Comparison of ENCODE assay signal across 9 cellular contexts in the genomic region with DNA sequence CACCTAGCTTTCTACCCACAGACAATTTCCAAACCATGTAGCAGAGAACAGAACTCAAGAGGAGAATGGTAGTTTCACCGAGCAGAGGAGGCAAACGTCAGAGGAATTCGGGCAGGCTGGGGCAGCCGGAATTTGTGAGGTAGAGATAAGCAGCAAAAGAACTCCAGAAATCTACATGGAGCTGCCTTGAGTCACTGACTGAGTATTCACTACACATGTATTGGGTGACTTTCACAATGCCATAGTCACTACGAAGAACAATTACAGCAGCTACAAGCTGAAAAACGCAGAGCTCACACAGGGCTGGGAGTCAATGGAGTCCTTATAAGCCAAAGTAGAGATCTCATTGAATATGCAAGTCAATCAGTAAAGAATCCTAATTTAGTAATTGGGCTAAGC. TPM values are rescaled to one million over a fixed set of nuclear protein-coding genes. Genes with fewer than 3 reads are reported as not detected.
DNase-seq lines count a peak whose midpoint lies in the region; ATAC-seq and TF ChIP-seq lines count a peak whose summit lies in the region.
"Had no signal": no experiment of that assay in that cellular context is flagged by ENCODE, and none has a peak within 500 bp of the region (broad histone marks: within the 10 kb centered on the region; RNA-seq: fewer than 3 reads in every experiment).

No MANE protein-coding gene starts in this region.

- H3K9me3 Mint-ChIP-seq in Calu3 (ENCODE audit: low read depth, unreplicated experiment) (no peaks in the 10 kb centered on the region), nephron progenitor cell (no peaks in the 10 kb centered on the region)
- H3K9me3 Mint-ChIP-seq: activated naive CD8-positive, alpha-beta T cell treated with anti-CD3 and anti-CD28 coated beads, Interleukin-2, amount 50 U/mL, for 24 hours had no signal

- intact Hi-C loops in Calu3 (cut with micrococcal nuclease; ENCODE audit: unreplicated experiment), result loop anchor here (2.0 kb wide), 1 partner anchor 16 kb away; no protein-coding TSS in a partner anchor

- H3K4me1 Mint-ChIP-seq in Calu3 (ENCODE audit: low read depth, unreplicated experiment) (peaks cover 72% of the 10 kb centered on the region), T-helper 17 cell (peaks cover 30% of the 10 kb centered on the region), nephron progenitor cell (peaks cover 56% of the 10 kb centered on the region)

- CTCF ChIA-PET in Calu3 (lab: Charles Lee), result interaction anchor here (0.6 to 2.0 kb wide), 4 partner anchors 11 to 109 kb away, joined by 3 to 7 read pairs (median 4); no protein-coding TSS in a partner anchor

- no TSS peak for BruUV-seq in Calu3 (replicated peaks; lab: Mats Ljungman, UMichigan)

- H3K27ac Mint-ChIP-seq in Calu3 (ENCODE audit: unreplicated experiment) (peak overlapping the region; percentile 75), T-helper 17 cell (peak overlapping the region; percentile 56), nephron progenitor cell (peak overlapping the region; percentile 58)
- H3K27ac Mint-ChIP-seq: activated naive CD8-positive, alpha-beta T cell treated with anti-CD3 and anti-CD28 coated beads, Interleukin-2, amount 50 U/mL, for 24 hours had no signal

- no peak for ATAC-seq in T-helper 17 cell
- no peak for ATAC-seq in GM18907 (IDR thresholded peaks at IDR 0.05; ENCODE audit: unreplicated experiment)
- no peak for ATAC-seq in GM18868 (IDR thresholded peaks at IDR 0.05; ENCODE audit: unreplicated experiment)
- ATAC-seq: activated naive CD8-positive, alpha-beta T cell treated with anti-CD3 and anti-CD28 coated beads, Interleukin-2, amount 50 U/mL, for 24 hours had no signal

- H3K4me3 Mint-ChIP-seq in Calu3 (ENCODE audit: low read depth, unreplicated experiment), result peak overlapping the region; percentile 48
- no peak overlapping the region for H3K4me3 Mint-ChIP-seq in T-helper 17 cell
- H3K4me3 Mint-ChIP-seq in nephron progenitor cell, result no peak overlapping the region
- H3K4me3 Mint-ChIP-seq: activated naive CD8-positive, alpha-beta T cell treated with anti-CD3 and anti-CD28 coated beads, Interleukin-2, amount 50 U/mL, for 24 hours had no signal

- H3K27me3 Mint-ChIP-seq in Calu3 (ENCODE audit: unreplicated experiment), result no peaks in the 10 kb centered on the region
- no peaks in the 10 kb centered on the region for H3K27me3 Mint-ChIP-seq in T-helper 17 cell
- H3K27me3 Mint-ChIP-seq in nephron progenitor cell (ENCODE audit: low read depth, poor library complexity), result no peaks in the 10 kb centered on the region
- H3K27me3 Mint-ChIP-seq: activated naive CD8-positive, alpha-beta T cell treated with anti-CD3 and anti-CD28 coated beads, Interleukin-2, amount 50 U/mL, for 24 hours had no signal

- H3K36me3 Mint-ChIP-seq in Calu3 (ENCODE audit: insufficient read depth, unreplicated experiment) (peaks cover 11% of the 10 kb centered on the region), T-helper 17 cell (ENCODE audit: low read depth) (peaks cover 6% of the 10 kb centered on the region), nephron progenitor cell (ENCODE audit: low read depth) (peaks cover 37% of the 10 kb centered on the region)

- no peaks in the 10 kb centered on the region for H3K9me3 ChIP-seq in T-helper 17 cell (ENCODE audit: control insufficient read depth, low read length, poor library complexity, severe bottlenecking)

- DNase-seq in Calu3 (peak; percentile 35), T-helper 17 cell (no peak), fibroblast of peridontal ligament (ENCODE audit: extremely low read depth) (peak; percentile 91), nephron progenitor cell (no peak), NCI-H146 treated with DMSO at 0.1 percent for 48 hours (lab: John Stamatoyannopoulos, UW; ENCODE audit: unreplicated experiment) (no peak)
- no peak for DNase-seq in stimulated activated CD4-positive, alpha-beta T cell treated with anti-CD3 and anti-CD28 coated beads, Interleukin-4, amount 100 ng/mL, for 24 hours
- DNase-seq: activated naive CD8-positive, alpha-beta T cell treated with anti-CD3 and anti-CD28 coated beads, Interleukin-2, amount 50 U/mL, for 24 hours had no signal

- TF ChIP-seq CTCF in Calu3 (IDR thresholded peaks at IDR 0.05; ENCODE audit: unreplicated experiment) (no peak), nephron progenitor cell (IDR thresholded peaks at IDR 0.05) (no peak)

RNA-seq across cellular contexts. Expression of a gene that starts 13.4 kb away (rescaled TPM):
- 111 and 123 TPM in 2 replicates for total RNA-seq in Calu3 (2022)
- 10 to 100 TPM; 78.3 to 86.6 TPM for total RNA-seq in T-helper 17 cell

RNA-seq across cellular contexts. Expression of a gene that starts 13.7 kb away (rescaled TPM):
- total RNA-seq in Calu3 (2022), result 72.2 and 81.5 TPM in 2 replicates
- total RNA-seq in T-helper 17 cell, result 10 to 100 TPM in 1 of 2 donors, 1 to 10 TPM in 1; 8.8 to 14.8 TPM

RNA-seq across cellular contexts. Expression of a gene that starts 42.4 kb away (rescaled TPM):
- total RNA-seq in Calu3 (2022) (61.3 and 64.3 TPM in 2 replicates), T-helper 17 cell (10 to 100 TPM; 31.3 to 31.5 TPM)

Comparison
In these comparisons a context has a peak if more than half of its experiments do, and no peak if none do; other contexts are left out.
1. DNase-seq: peak in Calu3 (single experiment) and fibroblast of peridontal ligament (single experiment); none in T-helper 17 cell (0 of 3), nephron progenitor cell (single experiment), NCI-H146 treated with DMSO at 0.1 percent for 48 hours (single experiment) and stimulated activated CD4-positive, alpha-beta T cell treated with anti-CD3 and anti-CD28 coated beads, Interleukin-4, amount 100 ng/mL, for 24 hours (single experiment).
2. Peak in every context shown above with its lines, with median percentiles within 50 percentile points of each other: H3K27ac Mint-ChIP-seq.